9 cellular contexts compared by ENCODE assay signal in genomic region chr1:236862615-236863211, GRCh38.
DNase-seq lines count a peak whose midpoint lies in the region; ATAC-seq and TF ChIP-seq lines count a peak whose summit lies in the region.
"Had no signal": no experiment of that assay in that cellular context is flagged by ENCODE, and none has a peak within 500 bp of the region (broad histone marks: within the 10 kb centered on the region; RNA-seq: fewer than 3 reads in every experiment).

No MANE protein-coding gene starts in this region.

- no peak for TF ChIP-seq CTCF in esophagus muscularis mucosa (IDR thresholded peaks at IDR 0.05)

- WGBS in esophagus muscularis mucosa: 71% methylated on average over 4 of the region's 5 CpGs

- H3K27me3 ChIP-seq in esophagus muscularis mucosa: no peaks in the 10 kb centered on the region
- H3K27me3 ChIP-seq in skeletal muscle tissue (ENCODE audit: control insufficient read depth in 3 of 3, insufficient read depth in 3 of 3, low read length in 3 of 3): no peaks in the 10 kb centered on the region

- H3K36me3 ChIP-seq in esophagus muscularis mucosa (peaks cover 0 to 74% (median 47%) of the 10 kb centered on the region in 4 donors), skeletal muscle tissue (ENCODE audit: control insufficient read depth in 3 of 3, insufficient read depth in 3 of 3, low read length in 3 of 3) (peaks cover 16 to 43% (median 42%) of the 10 kb centered on the region in 3 donors)

- H3K9ac ChIP-seq in skeletal muscle tissue (ENCODE audit: low read depth in 1 of 3, low read length in 3 of 3): no peak overlapping the region

- no peak overlapping the region for H3K4me3 ChIP-seq in Jurkat, Clone E6-1 (ENCODE audit: low read length)
- H3K4me3 ChIP-seq in esophagus muscularis mucosa (no peak overlapping the region), skeletal muscle tissue (ENCODE audit: low read length in 3 of 3) (no peak overlapping the region)

- no peak for TF ChIP-seq POLR2A in esophagus muscularis mucosa (IDR thresholded peaks at IDR 0.05; ENCODE audit: low read depth)

- peak; percentile 80 for DNase-seq in Jurkat, Clone E6-1 (ENCODE audit: low read depth, low spot score)
- DNase-seq in esophagus muscularis mucosa (ENCODE audit: extremely low spot score) (no peak), left lobe of liver (ENCODE audit: low spot score) (peak; percentile 87), NCI-H146 (lab: John Stamatoyannopoulos, UW) (no peak), NCI-H774 (lab: John Stamatoyannopoulos, UW) (no peak)
- DNase-seq in stimulated activated CD4-positive, alpha-beta T cell treated with anti-CD3 and anti-CD28 coated beads, Interleukin-2, amount 100 ng/mL, for 24 hours: no peak
- DNase-seq: activated CD4-positive, alpha-beta T cell treated with anti-CD3 and anti-CD28 coated beads for 1 hour; posterior cingulate gyrus had no signal

- TF ChIP-seq EP300 in esophagus muscularis mucosa (IDR thresholded peaks at IDR 0.05): no peak

- ATAC-seq in left lobe of liver: peak; percentile 92

- H3K27ac ChIP-seq in esophagus muscularis mucosa (replicated peaks in 1 of 4) (peak overlapping the region; percentile 47 to 77 (median 73)), skeletal muscle tissue (ENCODE audit: low read depth, low read length) (peak overlapping the region; percentile 9)

- H3K9me3 ChIP-seq in esophagus muscularis mucosa (no peaks in the 10 kb centered on the region), skeletal muscle tissue (ENCODE audit: control insufficient read depth in 3 of 3, low read length in 3 of 3) (no peaks in the 10 kb centered on the region)

- intact Hi-C loops in esophagus muscularis mucosa (cut with DNase I): no loop called here

- H3K4me1 ChIP-seq in esophagus muscularis mucosa (peaks cover 17 to 78% (median 56%) of the 10 kb centered on the region in 4 donors), skeletal muscle tissue (ENCODE audit: control insufficient read depth in 3 of 3, insufficient read depth in 3 of 3, low read length in 3 of 3) (peaks cover 13 to 16% (median 16%) of the 10 kb centered on the region in 3 donors)

Comparison
In these comparisons a context has a peak if more than half of its experiments do, and no peak if none do; other contexts are left out.
1. DNase-seq: peak in Jurkat, Clone E6-1 (single experiment) and left lobe of liver (single experiment); none in esophagus muscularis mucosa (single experiment), NCI-H146 (single experiment), NCI-H774 (single experiment) and stimulated activated CD4-positive, alpha-beta T cell treated with anti-CD3 and anti-CD28 coated beads, Interleukin-2, amount 100 ng/mL, for 24 hours (0 of 2).